In genomic region chr15:98083203-98083910, GRCh38 we compare ENCODE assay signal across 25 cellular contexts.
DNase-seq lines count a peak whose midpoint lies in the region; ATAC-seq, FAIRE-seq and TF ChIP-seq lines count a peak whose summit lies in the region.
"Had no signal": no experiment of that assay in that cellular context is flagged by ENCODE, and none has a peak within 500 bp of the region (broad histone marks: within the 10 kb centered on the region; RNA-seq: fewer than 3 reads in every experiment).

No MANE protein-coding gene starts in this region.

- no peaks in the 10 kb centered on the region for H3K36me3 Mint-ChIP-seq in GM23338 (ENCODE audit: low read depth)
- no peaks in the 10 kb centered on the region for H3K36me3 Mint-ChIP-seq in neural progenitor cell
- H3K36me3 Mint-ChIP-seq: activated naive CD4-positive, alpha-beta T cell treated with anti-CD3 and anti-CD28 coated beads, Interleukin-2, amount 10 ng/mL, durations not matched to agents 7 days and 5 days; IgD-negative memory B cell had no signal

- no peak overlapping the region for H3K4ac ChIP-seq in H1 (replicated peaks; ENCODE audit: insufficient read length, low read depth, low read length)

- no peak overlapping the region for H4K8ac ChIP-seq in H1 (ENCODE audit: extremely low read depth, insufficient read depth, low read length)

- H2BK12ac ChIP-seq in H1 (ENCODE audit: low read depth, low read length) = no peak overlapping the region

- TF ChIP-seq CTCF in GM23338 (conservative IDR thresholded peaks at IDR 0.05; ENCODE audit: low read depth in 2 of 2) = peak in 1 of 2 experiments; percentile 31; a peak in 3 of 4 replicates
- peak; percentile 26 to 43 (median 31); a peak in 3 of 4 replicates for TF ChIP-seq CTCF in H1 (IDR thresholded peaks at IDR 0.05; ENCODE audit: control extremely low read depth in 1 of 3, insufficient read depth in 1 of 3, low read depth in 1 of 3, low read length in 3 of 3)
- peak; percentile 25 for TF ChIP-seq CTCF in neural progenitor cell (IDR thresholded peaks at IDR 0.05)
- TF ChIP-seq CTCF in RWPE1 (conservative IDR thresholded peaks at IDR 0.05; ENCODE audit: low read depth) = no peak

- H3K4me1 Mint-ChIP-seq in GM23338 (no peaks in the 10 kb centered on the region; the same call in 2 of the 3 replicates), neural progenitor cell (peaks cover 4% of the 10 kb centered on the region)
- H3K4me1 Mint-ChIP-seq: activated naive CD4-positive, alpha-beta T cell treated with anti-CD3 and anti-CD28 coated beads, Interleukin-2, amount 10 ng/mL, durations not matched to agents 7 days and 5 days; CD8-positive, alpha-beta memory T cell; IgD-negative memory B cell had no signal

- H3K9me3 ChIP-seq in H1 (ENCODE audit: insufficient read depth in 2 of 2, low read depth in 1 of 2, low read length in 1 of 2) (peaks cover 0 to 4% of the 10 kb centered on the region in 2 experiments; a peak in 1 of 4 replicates), neural progenitor cell (ENCODE audit: low read depth) (no peaks in the 10 kb centered on the region)
- H3K9me3 ChIP-seq: mucosa of descending colon had no signal

- DNase-seq in GM23338 (ENCODE audit: low spot score) (peak; percentile 26), NCI-H1417 treated with DMSO at 0.1 percent for 48 hours (lab: John Stamatoyannopoulos, UW) (peak; percentile 55), H1 (ENCODE audit: low read depth in 1 of 2, low spot score in 2 of 2) (no peak), neural progenitor cell (ENCODE audit: low spot score) (peak; percentile 22), amygdala (lab: John Stamatoyannopoulos, UW) (no peak), RWPE1 (ENCODE audit: low spot score) (no peak)
- DNase-seq: activated CD4-positive, CD25-positive, alpha-beta regulatory T cell treated with anti-CD3 and anti-CD28 coated beads, Interleukin-2, amount 50 U/mL, for 72 hours; activated naive CD4-positive, alpha-beta T cell treated with anti-CD3 and anti-CD28 coated beads, Interleukin-2, amount 10 ng/mL, durations not matched to agents 7 days and 5 days; activated T-cell treated with anti-CD3 and anti-CD28 coated beads, Interleukin-2, amount 50 U/mL, for 72 hours; CD8-positive, alpha-beta memory T cell; dermis blood vessel endothelial cell; DMS53; mucosa of descending colon; NCI-H2171 treated with DMSO at 0.1 percent for 48 hours; NCI-H774; PC-3; posterior cingulate gyrus; SHP77 treated with DMSO at 0.1 percent for 48 hours; stimulated activated CD4-positive, alpha-beta T cell treated with anti-CD3 and anti-CD28 coated beads, Interleukin-2, amount 100 ng/mL, for 48 hours; stimulated activated naive CD4-positive, alpha-beta T cell treated with Interleukin-2 at 50 U/mL for 16 hours had no signal

- no peak overlapping the region for H3K18ac ChIP-seq in H1 (ENCODE audit: extremely low read depth, low read length)

- TF ChIP-seq POLR2A in H1 (IDR thresholded peaks at IDR 0.05; ENCODE audit: control extremely low read depth in 1 of 2, low read depth in 2 of 2, low read length in 2 of 2) = no peak

- H3F3A ChIP-seq in GM23338 (replicated peaks; ENCODE audit: low read depth) (no peaks in the 10 kb centered on the region), neural progenitor cell (ENCODE audit: low read depth) (no peaks in the 10 kb centered on the region)

- H3K4me3 ChIP-seq in GM23338 = no peak overlapping the region
- no peak overlapping the region for H3K4me3 ChIP-seq in H1 (ENCODE audit: extremely low read depth in 1 of 4, insufficient read depth in 2 of 4, low read depth in 3 of 4, low read length in 4 of 4)
- no peak overlapping the region for H3K4me3 ChIP-seq in neural progenitor cell
- H3K4me3 ChIP-seq: mucosa of descending colon had no signal

- H3K36me3 ChIP-seq in GM23338 (ENCODE audit: insufficient read depth) = no peaks in the 10 kb centered on the region
- H3K36me3 ChIP-seq in H1 (ENCODE audit: control insufficient read depth in 2 of 4, insufficient read depth in 4 of 4, low read length in 3 of 4) = no peaks in the 10 kb centered on the region
- no peaks in the 10 kb centered on the region for H3K36me3 ChIP-seq in neural progenitor cell

- peak; percentile 63 for ATAC-seq in GM23338
- no peak for ATAC-seq in HG02610 (IDR thresholded peaks at IDR 0.05; ENCODE audit: unreplicated experiment)
- ATAC-seq in HG02973 (IDR thresholded peaks at IDR 0.05; ENCODE audit: unreplicated experiment) = no peak
- ATAC-seq: activated T-cell treated with anti-CD3 and anti-CD28 coated beads, Interleukin-2, amount 50 U/mL, for 72 hours; mucosa of descending colon; PC-3 had no signal

- H3K9me3 Mint-ChIP-seq in GM23338 (peaks cover 3% of the 10 kb centered on the region; the same call in 1 of the 3 replicates), neural progenitor cell (peaks cover 11% of the 10 kb centered on the region)
- H3K9me3 Mint-ChIP-seq: activated naive CD4-positive, alpha-beta T cell treated with anti-CD3 and anti-CD28 coated beads, Interleukin-2, amount 10 ng/mL, durations not matched to agents 7 days and 5 days had no signal

- H2BK15ac ChIP-seq in H1 (ENCODE audit: low read length) = no peak overlapping the region

- 90% methylated on average over 14 of the region's 14 CpGs; no CpG with 5 or more reads in 1 of the 2 experiments for WGBS in H1 (ENCODE audit: extremely low coverage in 1 of 2, insufficient coverage in 1 of 2, insufficient read length in 1 of 2, insufficient replicate concordance in 2 of 2, low coverage in 1 of 2, low lambda C conversion rate in 2 of 2, missing lambda C conversion rate in 1 of 2), 2 experiments

- no peak overlapping the region for H3K56ac ChIP-seq in H1 (replicated peaks; ENCODE audit: insufficient read length, low read depth, low read length)

- no peaks in the 10 kb centered on the region for H3K79me1 ChIP-seq in H1 (ENCODE audit: low read depth, low read length)

- H3K79me2 ChIP-seq in GM23338 (replicated peaks; ENCODE audit: insufficient read depth) = no peaks in the 10 kb centered on the region
- no peaks in the 10 kb centered on the region for H3K79me2 ChIP-seq in H1 (ENCODE audit: control insufficient read depth in 1 of 2, insufficient read depth in 2 of 2, low read length in 2 of 2)
- H3K79me2 ChIP-seq in neural progenitor cell (ENCODE audit: low read depth) = no peaks in the 10 kb centered on the region

- H3K27me3 ChIP-seq in GM23338 (ENCODE audit: insufficient read depth) (no peaks in the 10 kb centered on the region), H1 (replicated peaks in 1 of 4; ENCODE audit: control insufficient read depth in 3 of 4, extremely low read depth in 1 of 4, insufficient read depth in 3 of 4, low read length in 3 of 4) (no peaks in the 10 kb centered on the region), neural progenitor cell (no peaks in the 10 kb centered on the region)

- H3K4me3 Mint-ChIP-seq in GM23338 (no peak overlapping the region), neural progenitor cell (no peak overlapping the region)
- H3K4me3 Mint-ChIP-seq: activated naive CD4-positive, alpha-beta T cell treated with anti-CD3 and anti-CD28 coated beads, Interleukin-2, amount 10 ng/mL, durations not matched to agents 7 days and 5 days; activated T-cell treated with anti-CD3 and anti-CD28 coated beads, Interleukin-2, amount 50 U/mL, for 72 hours; IgD-negative memory B cell had no signal

- H2AK5ac ChIP-seq in H1 (ENCODE audit: low read depth, low read length) = no peak overlapping the region

- H3K27ac Mint-ChIP-seq in GM23338 (no peak overlapping the region), neural progenitor cell (no peak overlapping the region)
- H3K27ac Mint-ChIP-seq: activated naive CD4-positive, alpha-beta T cell treated with anti-CD3 and anti-CD28 coated beads, Interleukin-2, amount 10 ng/mL, durations not matched to agents 7 days and 5 days; activated T-cell treated with anti-CD3 and anti-CD28 coated beads, Interleukin-2, amount 50 U/mL, for 72 hours; CD8-positive, alpha-beta memory T cell; IgD-negative memory B cell had no signal

- FAIRE-seq in H1 (lab: Jason Lieb, UNC) = no peak
- FAIRE-seq: endothelial cell of umbilical vein, GM12892 had no signal

- TF ChIP-seq RAD21 in H1 (IDR thresholded peaks at IDR 0.05 in 1 of 2, conservative IDR thresholded peaks at IDR 0.05 in 1 of 2; ENCODE audit: low read depth in 2 of 2, low read length in 2 of 2) = peak in 1 of 2 experiments; percentile 11; a peak in 1 of 4 replicates

- no peak overlapping the region for H2BK120ac ChIP-seq in H1 (replicated peaks; ENCODE audit: low read depth, low read length)

- H3K4me2 ChIP-seq in GM23338 (no peak overlapping the region), H1 (ENCODE audit: insufficient read depth in 1 of 2, low read depth in 2 of 2, low read length in 2 of 2) (no peak overlapping the region), neural progenitor cell (no peak overlapping the region)

- no peak overlapping the region for H4K5ac ChIP-seq in H1 (ENCODE audit: insufficient read length, low read depth, low read length)

- H4K91ac ChIP-seq in H1 (replicated peaks; ENCODE audit: insufficient read length, low read length) = no peak overlapping the region

- H3K27ac ChIP-seq in GM23338 (ENCODE audit: low read depth) (0 out of 2 replicates have a peak overlapping the region, but pooled peaks have one; percentile 0), H1 (ENCODE audit: low read depth, low read length) (no peak overlapping the region), neural progenitor cell (no peak overlapping the region), RWPE1 (no peak overlapping the region)

- H2BK20ac ChIP-seq in H1 (ENCODE audit: low read length) = no peak overlapping the region

- H4K20me1 ChIP-seq in GM23338 (replicated peaks; ENCODE audit: insufficient read depth) (no peaks in the 10 kb centered on the region), H1 (replicated peaks in 1 of 2; ENCODE audit: control insufficient read depth in 1 of 2, insufficient read depth in 2 of 2, low read length in 2 of 2) (no peaks in the 10 kb centered on the region), neural progenitor cell (ENCODE audit: low read depth) (no peaks in the 10 kb centered on the region)

- no peaks in the 10 kb centered on the region for H3K23me2 ChIP-seq in H1 (ENCODE audit: low read depth, low read length)

- H3K27me3 Mint-ChIP-seq in GM23338 (ENCODE audit: insufficient read depth, low read depth, poor library complexity) = peaks cover 4% of the 10 kb centered on the region
- peaks cover 2% of the 10 kb centered on the region for H3K27me3 Mint-ChIP-seq in neural progenitor cell (ENCODE audit: insufficient read depth, low read depth)
- H3K27me3 Mint-ChIP-seq: CD8-positive, alpha-beta memory T cell; IgD-negative memory B cell had no signal

- H2AFZ ChIP-seq in GM23338 (no peak overlapping the region; the same call in 1 of the 2 replicates), H1 (ENCODE audit: low read length) (no peak overlapping the region), neural progenitor cell (replicated peaks) (no peak overlapping the region)

- no peak overlapping the region for H3K23ac ChIP-seq in H1 (ENCODE audit: insufficient read length)

- no peak overlapping the region for H2BK5ac ChIP-seq in H1 (ENCODE audit: low read depth, low read length)

- CTCF ChIA-PET in H1 (lab: Charles Lee; ENCODE audit: partially characterized antibody) (interaction anchor here (0.6 to 2.9 kb wide), 13 partner anchors 12 to 439 kb away, joined by 3 to 11 read pairs (median 3); no protein-coding TSS in a partner anchor), RWPE1 (lab: Yijun Ruan, JAX) (interaction anchor here (1.3 kb wide), 2 partner anchors 95 to 174 kb away, joined by 3 read pairs; no protein-coding TSS in a partner anchor)

- H3K14ac ChIP-seq in H1 (ENCODE audit: insufficient read length) = no peak overlapping the region

- H3K9me2 ChIP-seq in GM23338 (ENCODE audit: insufficient read depth) = no peaks in the 10 kb centered on the region

- TF ChIP-seq EP300 in H1 (IDR thresholded peaks at IDR 0.05; ENCODE audit: borderline replicate concordance in 1 of 2, low read depth in 2 of 2, low read length in 2 of 2) = no peak

- POLR2A ChIA-PET in H1 (lab: Charles Lee; ENCODE audit: partially characterized antibody) = no interaction called here
- POLR2A ChIA-PET in RWPE1 (lab: Yijun Ruan, JAX; ENCODE audit: low non-redundant PET) = no interaction called here

- H3K4me1 ChIP-seq in GM23338 (ENCODE audit: insufficient read depth) = no peaks in the 10 kb centered on the region
- no peaks in the 10 kb centered on the region for H3K4me1 ChIP-seq in H1 (replicated peaks in 1 of 4; ENCODE audit: control insufficient read depth in 3 of 4, insufficient read depth in 4 of 4, low read length in 3 of 4)
- H3K4me1 ChIP-seq in neural progenitor cell = no peaks in the 10 kb centered on the region

- H3K9ac ChIP-seq in H1 (replicated peaks in 1 of 4; ENCODE audit: extremely low read depth in 1 of 4, low read depth in 3 of 4, low read length in 3 of 4) (no peak overlapping the region; a peak in 1 of 7 replicates), neural progenitor cell (no peak overlapping the region)

Comparison
In these comparisons a context has a peak if more than half of its experiments do, and no peak if none do; other contexts are left out.
1. DNase-seq: peak in GM23338 (single experiment), NCI-H1417 treated with DMSO at 0.1 percent for 48 hours (single experiment) and neural progenitor cell (single experiment); none in H1 (0 of 2), amygdala (0 of 56) and RWPE1 (single experiment).